18 cellular contexts compared by ENCODE assay signal in genomic region chr1:237250055-237250454, GRCh38.
DNase-seq lines count a peak whose midpoint lies in the region; ATAC-seq and TF ChIP-seq lines count a peak whose summit lies in the region.
"Had no signal": no experiment of that assay in that cellular context is flagged by ENCODE, and none has a peak within 500 bp of the region (broad histone marks: within the 10 kb centered on the region; RNA-seq: fewer than 3 reads in every experiment).

No MANE protein-coding gene starts in this region.

- no peaks in the 10 kb centered on the region for H4K20me1 ChIP-seq in SK-N-SH (ENCODE audit: insufficient read depth)
- no peaks in the 10 kb centered on the region for H4K20me1 ChIP-seq in OCI-LY7 (ENCODE audit: insufficient read depth, low read length)

- TF ChIP-seq POLR2A in heart left ventricle (IDR thresholded peaks at IDR 0.05) = no peak

- no peaks in the 10 kb centered on the region for H3K79me2 ChIP-seq in SK-N-SH (ENCODE audit: insufficient read depth)
- no peaks in the 10 kb centered on the region for H3K79me2 ChIP-seq in OCI-LY7 (ENCODE audit: insufficient read depth, low read depth, low read length)

- ATAC-seq in SK-N-SH treated with all-trans-retinoic acid at 6 μM for 48 hours (no peak), heart left ventricle (peak; percentile 12 to 59 (median 18)), left ventricle myocardium superior (peak; percentile 17)
- ATAC-seq: A549, HepG2 had no signal

- WGBS in SK-N-SH (ENCODE audit: low lambda C conversion rate) = 27% methylated on average over 3 of the region's 3 CpGs
- 42 to 73% (median 56%) methylated on average over 3 of the region's 3 CpGs for WGBS in heart left ventricle, 4 donors

- H3F3A ChIP-seq in SK-N-SH (replicated peaks; ENCODE audit: insufficient read depth) = no peaks in the 10 kb centered on the region

- BruUV-seq in OCI-LY7 (replicated peaks; lab: Mats Ljungman, UMichigan) = no TSS peak

- TF ChIP-seq CTCF in SK-N-SH (IDR thresholded peaks at IDR 0.05) = no peak
- no peak for TF ChIP-seq CTCF in heart left ventricle (IDR thresholded peaks at IDR 0.05)
- TF ChIP-seq CTCF in OCI-LY7 (conservative IDR thresholded peaks at IDR 0.05; ENCODE audit: low read length) = no peak

- intact Hi-C loops in heart left ventricle (cut with DNase I) = no loop called here
- intact Hi-C loops in left ventricle myocardium superior (cut with micrococcal nuclease) = no loop called here
- intact Hi-C loops in OCI-LY7 (cut with micrococcal nuclease; ENCODE audit: unreplicated experiment) = no loop called here

- H3K4me1 ChIP-seq in SK-N-SH (ENCODE audit: control insufficient read depth in 1 of 2, insufficient read depth in 2 of 2, low read depth in 1 of 2, low read length in 1 of 2) (no peaks in the 10 kb centered on the region; a peak in 1 of 4 replicates), heart left ventricle (peaks cover 0 to 58% (median 7%) of the 10 kb centered on the region in 12 donors), OCI-LY7 (ENCODE audit: insufficient read depth, low read length, poor library complexity, severe bottlenecking) (no peaks in the 10 kb centered on the region)
- H3K4me1 ChIP-seq: A549, HAP-1 had no signal

- H3K27ac ChIP-seq in SK-N-SH (ENCODE audit: low read depth in 2 of 2, low read length in 1 of 2) = no peak overlapping the region
- peak overlapping the region in 5 of 12 donors; percentile 0 to 21 (median 12) for H3K27ac ChIP-seq in heart left ventricle
- H3K27ac ChIP-seq in OCI-LY7 (ENCODE audit: low read depth, low read length, poor library complexity, severe bottlenecking) = no peak overlapping the region
- H3K27ac ChIP-seq: 22Rv1, A549, C4-2B, GM23248 had no signal

- CTCF ChIA-PET in SK-N-SH (lab: Yijun Ruan, JAX) = interaction anchor here (0.5 kb wide), 1 partner anchor 1116 kb away, joined by 3 read pairs; no protein-coding TSS in a partner anchor
- CTCF ChIA-PET in OCI-LY7 (lab: Charles Lee; ENCODE audit: unreplicated experiment) = no interaction called here

- H2AFZ ChIP-seq in SK-N-SH (ENCODE audit: low read depth) (no peak overlapping the region), OCI-LY7 (ENCODE audit: low read length) (no peak overlapping the region)
- H2AFZ ChIP-seq: GM23248 had no signal

- no peak for TF ChIP-seq EP300 in SK-N-SH (IDR thresholded peaks at IDR 0.05; ENCODE audit: borderline replicate concordance in 1 of 2, low read depth in 1 of 2, low read length in 1 of 2)

- POLR2A ChIA-PET in SK-N-SH (lab: Yijun Ruan, JAX) = no interaction called here
- POLR2A ChIA-PET in OCI-LY7 (lab: Charles Lee) = no interaction called here

- H3K4me3 ChIP-seq in SK-N-SH (ENCODE audit: low read depth in 2 of 2, low read length in 1 of 2) (no peak overlapping the region), heart left ventricle (no peak overlapping the region), OCI-LY7 (ENCODE audit: low read depth, low read length, poor library complexity, severe bottlenecking) (no peak overlapping the region)
- H3K4me3 ChIP-seq: A549, GM23248, HAP-1 had no signal

- DNase-seq in SK-N-SH (no peak), heart left ventricle (no peak), left ventricle myocardium superior (no peak), OCI-LY7 (ENCODE audit: low spot score) (no peak), NCI-H1048 (lab: John Stamatoyannopoulos, UW) (no peak), NCI-H1930 (lab: John Stamatoyannopoulos, UW) (no peak)
- DNase-seq: AML-193; CD4-positive, alpha-beta T cell; DMS153; DMS79; GDM1; GM23248 had no signal

- H3K4me2 ChIP-seq in SK-N-SH (no peak overlapping the region), OCI-LY7 (ENCODE audit: low read length) (no peak overlapping the region)
- H3K4me2 ChIP-seq: A549 had no signal

- no peaks in the 10 kb centered on the region for H3K9me2 ChIP-seq in SK-N-SH
- H3K9me2 ChIP-seq in OCI-LY7 (ENCODE audit: insufficient read depth, low read length) = no peaks in the 10 kb centered on the region

- no peak overlapping the region for H3K9ac ChIP-seq in SK-N-SH
- H3K9ac ChIP-seq: GM23248 had no signal

- H3K27me3 ChIP-seq in SK-N-SH (ENCODE audit: insufficient read depth) (no peaks in the 10 kb centered on the region), heart left ventricle (no peaks in the 10 kb centered on the region)

- TF ChIP-seq RAD21 in SK-N-SH (IDR thresholded peaks at IDR 0.05; ENCODE audit: low read length) = no peak

- H3K9me3 ChIP-seq in SK-N-SH (no peaks in the 10 kb centered on the region), heart left ventricle (no peaks in the 10 kb centered on the region), OCI-LY7 (ENCODE audit: low read length) (no peaks in the 10 kb centered on the region)
- H3K9me3 ChIP-seq: A549, HAP-1 had no signal

- H3K36me3 ChIP-seq in SK-N-SH (replicated peaks in 1 of 2; ENCODE audit: control insufficient read depth in 1 of 2, insufficient read depth in 2 of 2, low read length in 1 of 2) = no peaks in the 10 kb centered on the region
- H3K36me3 ChIP-seq in heart left ventricle = no peaks in the 10 kb centered on the region
- H3K36me3 ChIP-seq in OCI-LY7 (ENCODE audit: insufficient read depth, low read length) = no peaks in the 10 kb centered on the region
- H3K36me3 ChIP-seq: HAP-1 had no signal

TF ChIP-seq in SK-N-SH treated with all-trans-retinoic acid at 6 μM for 48 hours, 23 proteins besides CTCF, POLR2A, EP300 and RAD21:
- TF ChIP-seq ESRRG (CRISPR knock-in tag; IDR thresholded peaks at IDR 0.05) = no peak
- peak; percentile 85 for TF ChIP-seq ISL1 (CRISPR knock-in tag; IDR thresholded peaks at IDR 0.05)

TF ChIP-seq in SK-N-SH, 30 proteins besides CTCF, POLR2A, EP300 and RAD21 (continues in another document):
- no peak for TF ChIP-seq RCOR1 (IDR thresholded peaks at IDR 0.05; ENCODE audit: low read length)
- TF ChIP-seq, protein P1, sequence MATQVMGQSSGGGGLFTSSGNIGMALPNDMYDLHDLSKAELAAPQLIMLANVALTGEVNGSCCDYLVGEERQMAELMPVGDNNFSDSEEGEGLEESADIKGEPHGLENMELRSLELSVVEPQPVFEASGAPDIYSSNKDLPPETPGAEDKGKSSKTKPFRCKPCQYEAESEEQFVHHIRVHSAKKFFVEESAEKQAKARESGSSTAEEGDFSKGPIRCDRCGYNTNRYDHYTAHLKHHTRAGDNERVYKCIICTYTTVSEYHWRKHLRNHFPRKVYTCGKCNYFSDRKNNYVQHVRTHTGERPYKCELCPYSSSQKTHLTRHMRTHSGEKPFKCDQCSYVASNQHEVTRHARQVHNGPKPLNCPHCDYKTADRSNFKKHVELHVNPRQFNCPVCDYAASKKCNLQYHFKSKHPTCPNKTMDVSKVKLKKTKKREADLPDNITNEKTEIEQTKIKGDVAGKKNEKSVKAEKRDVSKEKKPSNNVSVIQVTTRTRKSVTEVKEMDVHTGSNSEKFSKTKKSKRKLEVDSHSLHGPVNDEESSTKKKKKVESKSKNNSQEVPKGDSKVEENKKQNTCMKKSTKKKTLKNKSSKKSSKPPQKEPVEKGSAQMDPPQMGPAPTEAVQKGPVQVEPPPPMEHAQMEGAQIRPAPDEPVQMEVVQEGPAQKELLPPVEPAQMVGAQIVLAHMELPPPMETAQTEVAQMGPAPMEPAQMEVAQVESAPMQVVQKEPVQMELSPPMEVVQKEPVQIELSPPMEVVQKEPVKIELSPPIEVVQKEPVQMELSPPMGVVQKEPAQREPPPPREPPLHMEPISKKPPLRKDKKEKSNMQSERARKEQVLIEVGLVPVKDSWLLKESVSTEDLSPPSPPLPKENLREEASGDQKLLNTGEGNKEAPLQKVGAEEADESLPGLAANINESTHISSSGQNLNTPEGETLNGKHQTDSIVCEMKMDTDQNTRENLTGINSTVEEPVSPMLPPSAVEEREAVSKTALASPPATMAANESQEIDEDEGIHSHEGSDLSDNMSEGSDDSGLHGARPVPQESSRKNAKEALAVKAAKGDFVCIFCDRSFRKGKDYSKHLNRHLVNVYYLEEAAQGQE (IDR thresholded peaks at IDR 0.05; ENCODE audit: low read depth, low read length) = no peak
- no peak for TF ChIP-seq SMC3 (IDR thresholded peaks at IDR 0.05; ENCODE audit: low read depth, low read length)
- TF ChIP-seq RXRA (IDR thresholded peaks at IDR 0.05; ENCODE audit: borderline replicate concordance, low read depth) = no peak
- no peak for TF ChIP-seq USF2 (IDR thresholded peaks at IDR 0.05; ENCODE audit: borderline replicate concordance, low read depth, low read length)
- no peak for TF ChIP-seq YY1 (IDR thresholded peaks at IDR 0.05; ENCODE audit: low read depth)
- no peak for TF ChIP-seq MXI1 (IDR thresholded peaks at IDR 0.05; ENCODE audit: low read depth, low read length)
- TF ChIP-seq GABPA (IDR thresholded peaks at IDR 0.05; ENCODE audit: low read depth) = no peak
- TF ChIP-seq NRF1 (IDR thresholded peaks at IDR 0.05; ENCODE audit: low read depth, low read length) = no peak
- no peak for TF ChIP-seq CHD2 (IDR thresholded peaks at IDR 0.05; ENCODE audit: low read length, partially characterized antibody)
- no peak for TF ChIP-seq MAX (IDR thresholded peaks at IDR 0.05; ENCODE audit: low read depth)
- TF ChIP-seq IRF3 (IDR thresholded peaks at IDR 0.05; ENCODE audit: low read depth, low read length) = no peak
- no peak for TF ChIP-seq ELF1 (IDR thresholded peaks at IDR 0.05)
- no peak for TF ChIP-seq FOXM1 (IDR thresholded peaks at IDR 0.05; ENCODE audit: low read depth)
